Comparison of ENCODE assay signal across 13 cellular contexts in genomic region chr2:118148809-118149208, GRCh38.
DNase-seq lines count a peak whose midpoint lies in the region; ATAC-seq, FAIRE-seq and TF ChIP-seq lines count a peak whose summit lies in the region.
"Had no signal": no experiment of that assay in that cellular context is flagged by ENCODE, and none has a peak within 500 bp of the region (broad histone marks: within the 10 kb centered on the region; RNA-seq: fewer than 3 reads in every experiment).

No MANE protein-coding gene starts in this region.

- no peak overlapping the region for H3K4me2 ChIP-seq in HepG2 (ENCODE audit: low read depth, low read length)
- H3K4me2 ChIP-seq: A549 had no signal

- 63% methylated on average over 3 of the region's 3 CpGs for WGBS in liver
- WGBS in HepG2 (ENCODE audit: low lambda C conversion rate), result 74% methylated on average over 3 of the region's 3 CpGs

- peak overlapping the region in 1 of 2 donors; percentile 29 for H3K9ac ChIP-seq in liver (ENCODE audit: low read depth in 1 of 2, low read length in 2 of 2)
- H3K9ac ChIP-seq in HepG2 (ENCODE audit: insufficient read depth, low read depth, low read length), result no peak overlapping the region

- POLR2A ChIA-PET in HepG2 (lab: Yijun Ruan, JAX), result no interaction called here

- TF ChIP-seq POLR2A in HepG2 (IDR thresholded peaks at IDR 0.05; ENCODE audit: insufficient read depth in 1 of 2, low read depth in 2 of 2, low read length in 2 of 2), result no peak

- no peaks in the 10 kb centered on the region for H3K36me3 ChIP-seq in liver (ENCODE audit: control insufficient read depth in 4 of 4, insufficient read depth in 3 of 4, low read depth in 1 of 4, low read length in 3 of 4)
- H3K36me3 ChIP-seq in HepG2 (replicated peaks in 1 of 2; ENCODE audit: control insufficient read depth in 1 of 2, insufficient read depth in 2 of 2, low read length in 2 of 2), result no peaks in the 10 kb centered on the region
- H3K36me3 ChIP-seq in upper lobe of right lung, result no peaks in the 10 kb centered on the region
- H3K36me3 ChIP-seq: left ventricle myocardium inferior had no signal

- no peaks in the 10 kb centered on the region for H4K20me1 ChIP-seq in HepG2 (ENCODE audit: insufficient read depth, low read length)

- TF ChIP-seq CTCF in liver (IDR thresholded peaks at IDR 0.05; ENCODE audit: low read depth, low read length, missing input control) (peak; percentile 52), HepG2 (CRISPR knock-in tag; IDR thresholded peaks at IDR 0.05) (no peak), VCaP (conservative IDR thresholded peaks at IDR 0.05) (peak; percentile 89), fibroblast of villous mesenchyme (IDR thresholded peaks at IDR 0.05; ENCODE audit: insufficient read depth, low read depth, low read length) (peak; percentile 23), upper lobe of right lung (IDR thresholded peaks at IDR 0.05) (peak; percentile 37)

- H3K4me3 ChIP-seq in liver (ENCODE audit: low read depth in 1 of 3, low read length in 3 of 3), result no peak overlapping the region
- no peak overlapping the region for H3K4me3 ChIP-seq in HepG2 (replicated peaks in 1 of 3; ENCODE audit: insufficient read depth in 1 of 3, low read depth in 2 of 3, low read length in 3 of 3)
- no peak overlapping the region for H3K4me3 ChIP-seq in fibroblast of villous mesenchyme (ENCODE audit: low read depth, low read length)
- H3K4me3 ChIP-seq in upper lobe of right lung, result no peak overlapping the region
- H3K4me3 ChIP-seq: A549, left ventricle myocardium inferior had no signal

- no peaks in the 10 kb centered on the region for H3K27me3 ChIP-seq in liver (ENCODE audit: control insufficient read depth in 4 of 4, insufficient read depth in 4 of 4, low read length in 3 of 4)
- no peaks in the 10 kb centered on the region for H3K27me3 ChIP-seq in HepG2 (ENCODE audit: control insufficient read depth in 1 of 2, insufficient read depth in 2 of 2, low read length in 2 of 2)
- H3K27me3 ChIP-seq in upper lobe of right lung, result no peaks in the 10 kb centered on the region

- H3K9me3 ChIP-seq in liver (ENCODE audit: control insufficient read depth in 4 of 4, low read length in 3 of 4) (no peaks in the 10 kb centered on the region), HepG2 (ENCODE audit: low read length) (no peaks in the 10 kb centered on the region), upper lobe of right lung (no peaks in the 10 kb centered on the region)
- H3K9me3 ChIP-seq: A549, left ventricle myocardium inferior had no signal

- no peaks in the 10 kb centered on the region for H3K79me2 ChIP-seq in HepG2 (ENCODE audit: insufficient read depth, low read length)

- peak overlapping the region in 1 of 2 donors; percentile 82 for H3K27ac ChIP-seq in liver (ENCODE audit: low read depth in 1 of 2, low read length in 2 of 2)
- H3K27ac ChIP-seq in HepG2 (ENCODE audit: extremely low read length, insufficient read depth, low read length), result no peak overlapping the region
- H3K27ac ChIP-seq in VCaP, result peak overlapping the region; percentile 49
- H3K27ac ChIP-seq in upper lobe of right lung, result no peak overlapping the region
- H3K27ac ChIP-seq: A549, epithelial cell of prostate, left ventricle myocardium inferior had no signal

- H2AFZ ChIP-seq in HepG2 (ENCODE audit: low read length), result no peak overlapping the region

- in situ Hi-C loops in HepG2 (cut with HindIII; ENCODE audit: extremely low pct_ligation_motif_present, low pct_unique_long_range_greater_than_20kb) (no loop called here), KBM-7 (cut with MboI; ENCODE audit: low pct_unique_long_range_greater_than_20kb, low sequenced_read_pairs) (no loop called here)

- FAIRE-seq in HepG2 (lab: Jason Lieb, UNC), result no peak
- FAIRE-seq: A549 had no signal

- DNase-seq in HepG2 (ENCODE audit: low spot score), result no peak
- DNase-seq in fibroblast of villous mesenchyme (ENCODE audit: low read depth), result peak; percentile 5
- no peak for DNase-seq in upper lobe of right lung
- DNase-seq in KBM-7, result no peak
- no peak for DNase-seq in NCI-H510A (lab: John Stamatoyannopoulos, UW)
- DNase-seq: activated T-cell treated with anti-CD3 and anti-CD28 coated beads, Interleukin-2, amount 50 U/mL, for 72 hours; left ventricle myocardium inferior; naive thymus-derived CD8-positive, alpha-beta T cell had no signal

- TF ChIP-seq EP300 in HepG2 (IDR thresholded peaks at IDR 0.05; ENCODE audit: low read depth in 2 of 2, low read length in 2 of 2), result no peak
- no peak for TF ChIP-seq EP300 in HepG2 (CRISPR knock-in tag; IDR thresholded peaks at IDR 0.05; ENCODE audit: borderline replicate concordance)

- intact Hi-C loops in HepG2 (cut with micrococcal nuclease; ENCODE audit: unreplicated experiment), result no loop called here
- intact Hi-C loops in upper lobe of right lung (cut with DNase I), result no loop called here

- ATAC-seq in HepG2 (no peak), upper lobe of right lung (no peak), GM19324 (IDR thresholded peaks at IDR 0.05; ENCODE audit: low FRiP score, unreplicated experiment) (no peak)
- ATAC-seq: A549; naive thymus-derived CD8-positive, alpha-beta T cell had no signal

- TF ChIP-seq RAD21 in liver (IDR thresholded peaks at IDR 0.05), result peak; percentile 78 to 81
- TF ChIP-seq RAD21 in HepG2 (CRISPR knock-in tag; IDR thresholded peaks at IDR 0.05), result no peak

- H3K4me1 ChIP-seq in liver (ENCODE audit: control insufficient read depth in 4 of 4, insufficient read depth in 4 of 4, low read length in 3 of 4), result peaks cover 0 to 31% (median 7%) of the 10 kb centered on the region in 4 donors
- H3K4me1 ChIP-seq in HepG2 (ENCODE audit: insufficient read depth, low read length), result peaks cover 28% of the 10 kb centered on the region
- H3K4me1 ChIP-seq in upper lobe of right lung, result no peaks in the 10 kb centered on the region
- H3K4me1 ChIP-seq: A549, left ventricle myocardium inferior had no signal

- CTCF ChIA-PET in HepG2 (lab: Yijun Ruan, JAX; ENCODE audit: low intra/inter-chr PET ratio, low total read pairs), result no interaction called here

- BruUV-seq in HepG2 (replicated peaks; lab: Mats Ljungman, UMichigan), result no TSS peak

TF ChIP-seq in liver, 16 proteins besides CTCF, POLR2A, EP300 and RAD21 (continues in another document):
- no peak for TF ChIP-seq ZBTB33 (IDR thresholded peaks at IDR 0.05)
- no peak for TF ChIP-seq JUND (IDR thresholded peaks at IDR 0.05)
- TF ChIP-seq YY1 (IDR thresholded peaks at IDR 0.05), result no peak
- no peak for TF ChIP-seq FOXA1 (IDR thresholded peaks at IDR 0.05)
- no peak for TF ChIP-seq GABPA (IDR thresholded peaks at IDR 0.05 in 1 of 2, conservative IDR thresholded peaks at IDR 0.05 in 1 of 2)
- no peak for TF ChIP-seq HNF4G (IDR thresholded peaks at IDR 0.05)
- TF ChIP-seq FOXA2 (IDR thresholded peaks at IDR 0.05), result no peak
- TF ChIP-seq EGR1 (IDR thresholded peaks at IDR 0.05; ENCODE audit: low read depth in 2 of 2), result no peak
- TF ChIP-seq HNF4A (conservative IDR thresholded peaks at IDR 0.05), result no peak
- TF ChIP-seq SP1 (IDR thresholded peaks at IDR 0.05), result no peak
- TF ChIP-seq, protein P1, sequence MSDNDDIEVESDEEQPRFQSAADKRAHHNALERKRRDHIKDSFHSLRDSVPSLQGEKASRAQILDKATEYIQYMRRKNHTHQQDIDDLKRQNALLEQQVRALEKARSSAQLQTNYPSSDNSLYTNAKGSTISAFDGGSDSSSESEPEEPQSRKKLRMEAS (IDR thresholded peaks at IDR 0.05), result no peak
- TF ChIP-seq RXRA (IDR thresholded peaks at IDR 0.05), result no peak

TF ChIP-seq in HepG2, 621 proteins besides CTCF, POLR2A, EP300 and RAD21 (continues in another document):
- TF ChIP-seq, protein P2, sequence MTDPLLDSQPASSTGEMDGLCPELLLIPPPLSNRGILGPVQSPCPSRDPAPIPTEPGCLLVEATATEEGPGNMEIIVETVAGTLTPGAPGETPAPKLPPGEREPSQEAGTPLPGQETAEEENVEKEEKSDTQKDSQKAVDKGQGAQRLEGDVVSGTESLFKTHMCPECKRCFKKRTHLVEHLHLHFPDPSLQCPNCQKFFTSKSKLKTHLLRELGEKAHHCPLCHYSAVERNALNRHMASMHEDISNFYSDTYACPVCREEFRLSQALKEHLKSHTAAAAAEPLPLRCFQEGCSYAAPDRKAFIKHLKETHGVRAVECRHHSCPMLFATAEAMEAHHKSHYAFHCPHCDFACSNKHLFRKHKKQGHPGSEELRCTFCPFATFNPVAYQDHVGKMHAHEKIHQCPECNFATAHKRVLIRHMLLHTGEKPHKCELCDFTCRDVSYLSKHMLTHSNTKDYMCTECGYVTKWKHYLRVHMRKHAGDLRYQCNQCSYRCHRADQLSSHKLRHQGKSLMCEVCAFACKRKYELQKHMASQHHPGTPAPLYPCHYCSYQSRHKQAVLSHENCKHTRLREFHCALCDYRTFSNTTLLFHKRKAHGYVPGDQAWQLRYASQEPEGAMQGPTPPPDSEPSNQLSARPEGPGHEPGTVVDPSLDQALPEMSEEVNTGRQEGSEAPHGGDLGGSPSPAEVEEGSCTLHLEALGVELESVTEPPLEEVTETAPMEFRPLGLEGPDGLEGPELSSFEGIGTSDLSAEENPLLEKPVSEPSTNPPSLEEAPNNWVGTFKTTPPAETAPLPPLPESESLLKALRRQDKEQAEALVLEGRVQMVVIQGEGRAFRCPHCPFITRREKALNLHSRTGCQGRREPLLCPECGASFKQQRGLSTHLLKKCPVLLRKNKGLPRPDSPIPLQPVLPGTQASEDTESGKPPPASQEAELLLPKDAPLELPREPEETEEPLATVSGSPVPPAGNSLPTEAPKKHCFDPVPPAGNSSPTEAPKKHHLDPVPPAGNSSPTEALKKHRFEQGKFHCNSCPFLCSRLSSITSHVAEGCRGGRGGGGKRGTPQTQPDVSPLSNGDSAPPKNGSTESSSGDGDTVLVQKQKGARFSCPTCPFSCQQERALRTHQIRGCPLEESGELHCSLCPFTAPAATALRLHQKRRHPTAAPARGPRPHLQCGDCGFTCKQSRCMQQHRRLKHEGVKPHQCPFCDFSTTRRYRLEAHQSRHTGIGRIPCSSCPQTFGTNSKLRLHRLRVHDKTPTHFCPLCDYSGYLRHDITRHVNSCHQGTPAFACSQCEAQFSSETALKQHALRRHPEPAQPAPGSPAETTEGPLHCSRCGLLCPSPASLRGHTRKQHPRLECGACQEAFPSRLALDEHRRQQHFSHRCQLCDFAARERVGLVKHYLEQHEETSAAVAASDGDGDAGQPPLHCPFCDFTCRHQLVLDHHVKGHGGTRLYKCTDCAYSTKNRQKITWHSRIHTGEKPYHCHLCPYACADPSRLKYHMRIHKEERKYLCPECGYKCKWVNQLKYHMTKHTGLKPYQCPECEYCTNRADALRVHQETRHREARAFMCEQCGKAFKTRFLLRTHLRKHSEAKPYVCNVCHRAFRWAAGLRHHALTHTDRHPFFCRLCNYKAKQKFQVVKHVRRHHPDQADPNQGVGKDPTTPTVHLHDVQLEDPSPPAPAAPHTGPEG (CRISPR knock-in tag; IDR thresholded peaks at IDR 0.05), result no peak
- TF ChIP-seq SRF (IDR thresholded peaks at IDR 0.05; ENCODE audit: low read depth, low read length) (no peak), ZNF589 (CRISPR knock-in tag; conservative IDR thresholded peaks at IDR 0.05) (no peak), HOXA5 (CRISPR knock-in tag; IDR thresholded peaks at IDR 0.05) (no peak), MTF2 (CRISPR knock-in tag; IDR thresholded peaks at IDR 0.05; ENCODE audit: borderline replicate concordance) (no peak), EEA1 (CRISPR knock-in tag; IDR thresholded peaks at IDR 0.05; ENCODE audit: borderline replicate concordance) (no peak)
